Comparison of ENCODE assay signal across 9 cellular contexts in genomic region chr11:129973068-129973467, GRCh38. TPM values are rescaled to one million over a fixed set of nuclear protein-coding genes. Genes with fewer than 3 reads are reported as not detected.
DNase-seq lines count a peak whose midpoint lies in the region; ATAC-seq and TF ChIP-seq lines count a peak whose summit lies in the region.
"Had no signal": no experiment of that assay in that cellular context is flagged by ENCODE, and none has a peak within 500 bp of the region (broad histone marks: within the 10 kb centered on the region; RNA-seq: fewer than 3 reads in every experiment).

No MANE protein-coding gene starts in this region.

- H3K36me3 ChIP-seq in esophagus squamous epithelium: peaks cover 0 to 9% (median 0%) of the 10 kb centered on the region in 3 donors

- no peak for TF ChIP-seq CTCF in lower leg skin (IDR thresholded peaks at IDR 0.05)
- TF ChIP-seq CTCF in esophagus squamous epithelium (IDR thresholded peaks at IDR 0.05): no peak

- no peaks in the 10 kb centered on the region for H3K9me3 Mint-ChIP-seq in effector memory CD8-positive, alpha-beta T cell

- no peaks in the 10 kb centered on the region for H3K27me3 Mint-ChIP-seq in effector memory CD8-positive, alpha-beta T cell

- intact Hi-C loops in lower leg skin (cut with DNase I; ENCODE audit: low total_unique reads): no loop called here
- intact Hi-C loops in esophagus squamous epithelium (cut with DNase I): no loop called here

- ATAC-seq in GM19452 (IDR thresholded peaks at IDR 0.05; ENCODE audit: unreplicated experiment) (peak; percentile 88), HG03108 (IDR thresholded peaks at IDR 0.05; ENCODE audit: unreplicated experiment) (peak; percentile 74)
- ATAC-seq in effector memory CD8-positive, alpha-beta T cell (replicated peaks): no peak

- H3K4me1 ChIP-seq in esophagus squamous epithelium: no peaks in the 10 kb centered on the region
- H3K4me1 ChIP-seq: A549 had no signal

- peak; percentile 33 for TF ChIP-seq POLR2A in Raji (IDR thresholded peaks at IDR 0.05; ENCODE audit: insufficient read depth, low read depth, low read length)
- no peak for TF ChIP-seq POLR2A in lower leg skin (IDR thresholded peaks at IDR 0.05)
- no peak for TF ChIP-seq POLR2A in esophagus squamous epithelium (IDR thresholded peaks at IDR 0.05)

- no peak overlapping the region for H3K4me3 Mint-ChIP-seq in effector memory CD8-positive, alpha-beta T cell

- H3K9me3 ChIP-seq in esophagus squamous epithelium: no peaks in the 10 kb centered on the region
- H3K9me3 ChIP-seq: A549 had no signal

- H3K27me3 ChIP-seq in esophagus squamous epithelium: no peaks in the 10 kb centered on the region

- H3K4me1 Mint-ChIP-seq in effector memory CD8-positive, alpha-beta T cell (ENCODE audit: low read depth in 2 of 2): peaks cover 5 to 10% of the 10 kb centered on the region in 2 donors

- peak; percentile 71 to 78 for DNase-seq in AML-193 (lab: John Stamatoyannopoulos, UW)
- DNase-seq in activated naive CD4-positive, alpha-beta T cell treated with Interleukin-2 at 50 U/mL for 16 hours: no peak
- no peak for DNase-seq in effector memory CD8-positive, alpha-beta T cell
- no peak for DNase-seq in lower leg skin (ENCODE audit: low spot score in 2 of 2)
- DNase-seq in esophagus squamous epithelium (lab: John Stamatoyannopoulos, UW): no peak

- WGBS in lower leg skin, 2 donors: 86 to 94% methylated on average over 1 of the region's 1 CpG
- 40 to 69% methylated on average over 1 of the region's 1 CpG for WGBS in esophagus squamous epithelium, 2 donors

- H3K27ac Mint-ChIP-seq in effector memory CD8-positive, alpha-beta T cell: no peak overlapping the region

- H3K27ac ChIP-seq in esophagus squamous epithelium: no peak overlapping the region
- H3K27ac ChIP-seq: A549 had no signal

- H3K36me3 Mint-ChIP-seq in effector memory CD8-positive, alpha-beta T cell (ENCODE audit: insufficient read depth): peaks cover 7% of the 10 kb centered on the region

- H3K4me3 ChIP-seq in lower leg skin (ENCODE audit: low read depth, poor library complexity, severe bottlenecking): no peak overlapping the region
- H3K4me3 ChIP-seq in esophagus squamous epithelium: no peak overlapping the region
- H3K4me3 ChIP-seq: A549 had no signal

RNA-seq across cellular contexts. Expression of gene PRDM10, which starts 29.6 kb away (rescaled TPM):
- 10 to 100 TPM in 2 of 4 donors, 1 to 10 TPM in 2; 6.7 to 13.0 (median 9.1) TPM for total RNA-seq in lower leg skin
- 10 to 100 TPM in 1 of 4 donors, 1 to 10 TPM in 3; 7.3 to 11.2 (median 7.7) TPM for total RNA-seq in esophagus squamous epithelium

Comparison
In these comparisons a context has a peak if more than half of its experiments do, and no peak if none do; other contexts are left out.
1. DNase-seq: peak in AML-193 (2 of 2); none in activated naive CD4-positive, alpha-beta T cell treated with Interleukin-2 at 50 U/mL for 16 hours (single experiment), effector memory CD8-positive, alpha-beta T cell (0 of 3), lower leg skin (0 of 2) and esophagus squamous epithelium (single experiment).